ENCODE assay signal across 21 cellular contexts in the genomic region with DNA sequence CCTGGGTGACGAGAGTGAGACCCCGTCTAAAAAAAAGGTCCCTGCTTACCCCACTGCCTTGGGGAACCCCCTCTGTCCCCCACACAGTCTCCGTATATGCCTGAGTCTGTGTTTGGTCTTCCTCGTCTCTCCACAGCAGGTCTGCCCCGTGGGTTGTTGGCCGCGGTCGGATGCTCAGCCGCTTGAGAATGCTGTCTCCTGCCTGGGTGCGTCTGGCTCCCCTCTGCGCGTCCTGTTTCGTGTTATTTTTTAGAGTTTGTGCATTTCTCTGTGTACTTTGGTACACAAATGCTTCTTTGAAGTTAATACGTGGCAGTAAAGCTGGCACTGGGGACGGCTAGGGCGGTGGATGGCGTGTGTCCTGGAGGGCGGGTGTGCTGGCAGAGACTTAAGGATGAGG.
"Had no signal": no experiment of that assay in that cellular context is flagged by ENCODE, and none has a peak within 500 bp of the region (broad histone marks: within the 10 kb centered on the region; RNA-seq: fewer than 3 reads in every experiment).

No MANE protein-coding gene starts in this region.

- H3K36me3 ChIP-seq: right atrium auricular region had no signal

- H3K27ac Mint-ChIP-seq: activated naive CD4-positive, alpha-beta T cell treated with anti-CD3 and anti-CD28 coated beads, Interleukin-2, amount 10 ng/mL, durations not matched to agents 7 days and 5 days; activated T-cell treated with anti-CD3 and anti-CD28 coated beads, Interleukin-2, amount 50 U/mL, for 72 hours; memory B cell; T-helper 1 cell treated with Interleukin-12 subunit alpha and Interleukin-12 subunit beta and Interleukin-4 antibody, amounts not matched to agents 30 μg/mL and 1 μg/mL, for 36 hours had no signal

- H3K27me3 ChIP-seq: esophagus squamous epithelium, gastroesophageal sphincter, right atrium auricular region, tibial artery had no signal

- H3K4me3 ChIP-seq: coronary artery, esophagus squamous epithelium, gastroesophageal sphincter, psoas muscle, right atrium auricular region, tibial artery had no signal

- H3K27me3 Mint-ChIP-seq: activated naive CD4-positive, alpha-beta T cell treated with anti-CD3 and anti-CD28 coated beads, Interleukin-2, amount 10 ng/mL, durations not matched to agents 7 days and 5 days; memory B cell; natural killer cell treated with Interleukin-12 subunit alpha and Interleukin-12 subunit beta and Interleukin-15 and Interleukin-18, amount 100 ng/mL, for 72 hours had no signal

- DNase-seq: activated CD4-positive, alpha-beta T cell treated with anti-CD3 and anti-CD28 coated beads for 4 hours; activated CD4-positive, alpha-beta T cell treated with anti-CD3 and anti-CD28 coated beads, Interleukin-2, amount 50 U/mL, for 48 hours; activated CD4-positive, CD25-positive, alpha-beta regulatory T cell; activated effector memory CD4-positive, alpha-beta T cell treated with Interleukin-2 at 50 U/mL for 16 hours; activated naive CD4-positive, alpha-beta T cell treated with anti-CD3 and anti-CD28 coated beads, Interleukin-2, amount 10 ng/mL, durations not matched to agents 7 days and 5 days; activated T-cell treated with anti-CD3 and anti-CD28 coated beads, Interleukin-2, amount 50 U/mL, for 72 hours; anterior cingulate cortex; esophagus squamous epithelium; head of caudate nucleus; left cardiac atrium; psoas muscle; stimulated activated CD4-positive, alpha-beta T cell treated with anti-CD3 and anti-CD28 coated beads, Interleukin-4, amount 100 ng/mL, for 24 hours; stimulated activated naive CD8-positive, alpha-beta T cell treated with anti-CD3 and anti-CD28 coated beads, Interleukin-15, Interleukin-2, amounts not matched to agents 100 U/mL and 50 U/mL, for 24 hours; T1000; tibial artery had no signal

- H3K9me3 Mint-ChIP-seq: activated T-cell treated with anti-CD3 and anti-CD28 coated beads, Interleukin-2, amount 50 U/mL, for 72 hours; natural killer cell treated with Interleukin-12 subunit alpha and Interleukin-12 subunit beta and Interleukin-15 and Interleukin-18, amount 100 ng/mL, for 72 hours; T-helper 1 cell treated with Interleukin-12 subunit alpha and Interleukin-12 subunit beta and Interleukin-4 antibody, amounts not matched to agents 30 μg/mL and 1 μg/mL, for 36 hours had no signal

- H3K36me3 Mint-ChIP-seq: natural killer cell treated with Interleukin-12 subunit alpha and Interleukin-12 subunit beta and Interleukin-15 and Interleukin-18, amount 100 ng/mL, for 72 hours had no signal

- H3K4me3 Mint-ChIP-seq: activated naive CD4-positive, alpha-beta T cell treated with anti-CD3 and anti-CD28 coated beads, Interleukin-2, amount 10 ng/mL, durations not matched to agents 7 days and 5 days; activated T-cell treated with anti-CD3 and anti-CD28 coated beads, Interleukin-2, amount 50 U/mL, for 72 hours; memory B cell; natural killer cell treated with Interleukin-12 subunit alpha and Interleukin-12 subunit beta and Interleukin-15 and Interleukin-18, amount 100 ng/mL, for 72 hours; T-helper 1 cell treated with Interleukin-12 subunit alpha and Interleukin-12 subunit beta and Interleukin-4 antibody, amounts not matched to agents 30 μg/mL and 1 μg/mL, for 36 hours had no signal

- H3K9me3 ChIP-seq: esophagus squamous epithelium, psoas muscle had no signal

- H3K27ac ChIP-seq: coronary artery, esophagus squamous epithelium, gastroesophageal sphincter, psoas muscle, right atrium auricular region, tibial artery had no signal
